ENCODE assay signal across 10 cellular contexts in genomic region chr1:159961641-159962040, GRCh38. TPM values are rescaled to one million over a fixed set of nuclear protein-coding genes. Genes with fewer than 3 reads are reported as not detected.
"Had no signal": no experiment of that assay in that cellular context is flagged by ENCODE, and none has a peak within 500 bp of the region (broad histone marks: within the 10 kb centered on the region; RNA-seq: fewer than 3 reads in every experiment).

No MANE protein-coding gene starts in this region.

RNA-seq across cellular contexts. Expression of gene SLAMF9, which starts 7.6 kb away (rescaled TPM):
- total RNA-seq: body of pancreas, dermis blood vessel endothelial cell, gastroesophageal sphincter, heart right ventricle, mucosa of gallbladder, occipital lobe, progenitor cell of endocrine pancreas, right cardiac atrium, thoracic aorta, uterus had no signal
- polyA plus RNA-seq: right cardiac atrium had no signal

RNA-seq across cellular contexts. Expression of gene IGSF9, which starts 16.2 kb away (rescaled TPM):
- total RNA-seq: dermis blood vessel endothelial cell had no signal
